10 cellular contexts compared by ENCODE assay signal in the genomic region with DNA sequence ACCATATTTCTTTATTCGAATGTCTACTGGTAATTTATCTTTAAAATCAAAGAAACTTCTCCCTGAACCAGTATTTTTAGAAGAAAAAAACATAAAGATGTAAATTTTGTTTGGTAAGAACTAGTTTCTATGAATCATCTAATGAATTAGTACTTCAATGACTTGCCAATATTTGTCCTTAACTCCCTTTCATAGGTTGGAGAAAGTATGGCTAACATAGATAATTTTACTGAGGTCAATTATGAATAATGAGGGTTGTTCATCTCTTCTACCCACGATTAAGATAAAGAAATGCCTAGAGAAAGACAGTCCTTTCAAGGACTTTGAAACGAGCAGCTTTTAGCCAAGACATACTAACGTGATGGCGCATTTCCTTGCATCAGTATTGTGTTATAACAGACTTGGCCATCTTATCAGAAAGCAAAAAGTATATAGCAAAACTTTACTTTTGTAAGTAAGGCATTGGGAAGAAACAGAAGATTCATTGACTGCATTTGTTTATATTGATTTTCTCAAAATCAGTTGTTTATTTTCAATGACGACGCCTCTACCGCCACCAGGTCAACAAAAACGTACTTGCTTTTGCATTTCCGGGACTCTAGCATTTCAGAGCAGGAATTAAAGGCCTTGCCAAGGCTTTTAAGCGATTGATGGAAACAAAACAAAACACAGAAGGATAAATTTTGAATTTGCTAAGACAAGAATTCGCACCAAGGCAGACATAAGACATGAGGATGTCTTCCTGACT. TPM values are rescaled to one million over a fixed set of nuclear protein-coding genes. Genes with fewer than 3 reads are reported as not detected.
DNase-seq lines count a peak whose midpoint lies in the region; ATAC-seq, FAIRE-seq and TF ChIP-seq lines count a peak whose summit lies in the region.
"Had no signal": no experiment of that assay in that cellular context is flagged by ENCODE, and none has a peak within 500 bp of the region (broad histone marks: within the 10 kb centered on the region; RNA-seq: fewer than 3 reads in every experiment).

No MANE protein-coding gene starts in this region.

- H2AFZ ChIP-seq in GM23338 (peak overlapping the region; percentile 30; the same call in 1 of the 2 replicates), Loucy (ENCODE audit: low read length) (peak overlapping the region; percentile 100)

- H3K9me2 ChIP-seq in GM23338 (ENCODE audit: insufficient read depth) (no peaks in the 10 kb centered on the region), Loucy (replicated peaks; ENCODE audit: low read depth, low read length) (no peaks in the 10 kb centered on the region)

- no peak for TF ChIP-seq CTCF in GM23338 (conservative IDR thresholded peaks at IDR 0.05; ENCODE audit: low read depth in 2 of 2)
- TF ChIP-seq CTCF in Loucy (conservative IDR thresholded peaks at IDR 0.05; ENCODE audit: low read length): no peak
- TF ChIP-seq CTCF in bronchial epithelial cell (IDR thresholded peaks at IDR 0.05; ENCODE audit: insufficient read depth, low read length, severe bottlenecking): no peak

- H3K4me1 ChIP-seq in GM23338 (ENCODE audit: insufficient read depth): peaks cover 12% of the 10 kb centered on the region
- peaks cover 12% of the 10 kb centered on the region for H3K4me1 ChIP-seq in Loucy (ENCODE audit: insufficient read depth, low read length, poor library complexity, severe bottlenecking)
- no peaks in the 10 kb centered on the region for H3K4me1 ChIP-seq in mesodermal cell (ENCODE audit: control insufficient read depth, insufficient read depth, low read length, poor library complexity, severe bottlenecking)

- H3K4me1 Mint-ChIP-seq in GM23338: peaks cover 32% of the 10 kb centered on the region

- H3K36me3 ChIP-seq in GM23338 (ENCODE audit: insufficient read depth) (no peaks in the 10 kb centered on the region), Loucy (ENCODE audit: insufficient read depth, low read length) (no peaks in the 10 kb centered on the region), bronchial epithelial cell (ENCODE audit: control insufficient read depth, insufficient read depth, low read length) (no peaks in the 10 kb centered on the region), mesodermal cell (ENCODE audit: control insufficient read depth, insufficient read depth, low read length) (no peaks in the 10 kb centered on the region)

- no peak overlapping the region for H3K27ac ChIP-seq in GM23338 (ENCODE audit: low read depth)
- H3K27ac ChIP-seq in mesodermal cell (ENCODE audit: low read depth, low read length, severe bottlenecking): no peak overlapping the region

- WGBS in mesodermal cell (ENCODE audit: insufficient coverage in 2 of 2), 2 experiments: 81 to 88% methylated on average over 9 to 10 of the region's 12 CpGs

- peaks cover 3% of the 10 kb centered on the region; the same call in 1 of the 3 replicates for H3K36me3 Mint-ChIP-seq in GM23338 (ENCODE audit: low read depth)

- H3K9me3 Mint-ChIP-seq in GM23338: no peaks in the 10 kb centered on the region

- ATAC-seq in GM23338: no peak

- no peak for FAIRE-seq in bronchial epithelial cell (lab: Jason Lieb, UNC)
- FAIRE-seq: A204.1, colon had no signal

- peak overlapping the region; percentile 88 for H3K9ac ChIP-seq in Loucy (ENCODE audit: low read depth, low read length, poor library complexity, severe bottlenecking)

- H3K27me3 Mint-ChIP-seq in GM23338 (ENCODE audit: insufficient read depth, low read depth, poor library complexity): peaks cover 10% of the 10 kb centered on the region

- H3K4me3 ChIP-seq in GM23338 (peak overlapping the region; percentile 61), Loucy (ENCODE audit: low read length, poor library complexity, severe bottlenecking) (peak overlapping the region; percentile 91), bronchial epithelial cell (ENCODE audit: low read depth, low read length) (peak overlapping the region; percentile 73), mesodermal cell (ENCODE audit: extremely low read depth, insufficient read depth, low read length, poor library complexity, severe bottlenecking) (peak overlapping the region; percentile 59)

- H3K4me3 Mint-ChIP-seq in GM23338: peak overlapping the region; percentile 72

- H3K79me2 ChIP-seq in GM23338 (replicated peaks; ENCODE audit: insufficient read depth) (no peaks in the 10 kb centered on the region), Loucy (ENCODE audit: insufficient read depth, low read length) (peaks cover 20% of the 10 kb centered on the region; the same call in 1 of the 2 replicates)

- H3K9me3 ChIP-seq in Loucy (ENCODE audit: insufficient read depth, low read depth, low read length) (no peaks in the 10 kb centered on the region), mesodermal cell (ENCODE audit: control insufficient read depth, low read length) (no peaks in the 10 kb centered on the region)

- peak; percentile 72 for DNase-seq in DMS79 treated with DMSO at 0.1 percent for 48 hours (lab: John Stamatoyannopoulos, UW)
- no peak for DNase-seq in DMS79 (lab: John Stamatoyannopoulos, UW)
- peak; percentile 11 for DNase-seq in GM23338 (ENCODE audit: low spot score)
- DNase-seq in bronchial epithelial cell (ENCODE audit: low read depth): peak; percentile 34
- DNase-seq in NCI-H2081 treated with DMSO at 0.1 percent for 48 hours (lab: John Stamatoyannopoulos, UW): no peak
- DNase-seq in COR-L47 (lab: John Stamatoyannopoulos, UW): no peak

- H3F3A ChIP-seq in GM23338 (replicated peaks; ENCODE audit: low read depth): no peaks in the 10 kb centered on the region
- no peaks in the 10 kb centered on the region for H3F3A ChIP-seq in Loucy (ENCODE audit: low read depth)

- no peak overlapping the region for H3K27ac Mint-ChIP-seq in GM23338

- H3K27me3 ChIP-seq in GM23338 (ENCODE audit: insufficient read depth): no peaks in the 10 kb centered on the region
- no peaks in the 10 kb centered on the region for H3K27me3 ChIP-seq in Loucy (ENCODE audit: insufficient read depth, low read length, poor library complexity, severe bottlenecking)
- H3K27me3 ChIP-seq in bronchial epithelial cell (ENCODE audit: control insufficient read depth, insufficient read depth, low read length): no peaks in the 10 kb centered on the region

- H3K4me2 ChIP-seq in GM23338: peak overlapping the region; percentile 72
- H3K4me2 ChIP-seq in Loucy (ENCODE audit: low read depth, low read length, poor library complexity, severe bottlenecking): peak overlapping the region; percentile 96

- H4K20me1 ChIP-seq in GM23338 (replicated peaks; ENCODE audit: insufficient read depth) (no peaks in the 10 kb centered on the region), Loucy (ENCODE audit: insufficient read depth, low read length, poor library complexity, severe bottlenecking) (no peaks in the 10 kb centered on the region)

TF ChIP-seq in GM23338, 12 proteins besides CTCF, POLR2A, EP300 and RAD21 (continues in another document):
- no peak for TF ChIP-seq CREB1 (CRISPR knock-in tag; IDR thresholded peaks at IDR 0.05; ENCODE audit: low read depth)
- no peak for TF ChIP-seq ZNF114 (CRISPR knock-in tag; IDR thresholded peaks at IDR 0.05)

RNA-seq across cellular contexts. Expression of a gene that starts 1.0 kb away (rescaled TPM):
- total RNA-seq in GM23338 (2014; rRNA removed; shearing (Covaris generic)): 3.2 and 3.4 TPM in 2 replicates
- polyA plus RNA-seq in GM23338 (2016; fragmentation: Nextera tagmentation; extraction: Ambion mirVana): 2.9 and 3.3 TPM in 2 replicates
- 0.51 and 0.79 TPM in 2 replicates for total RNA-seq in bronchial epithelial cell
- 2.5 TPM for polyA plus RNA-seq in mesodermal cell (2013, experiment 1 of 2)
- 3.6 TPM for polyA plus RNA-seq in mesodermal cell (2013, experiment 2 of 2)

RNA-seq across cellular contexts. Expression of a gene that starts 28.8 kb away (rescaled TPM):
- 3.0 and 6.2 TPM in 2 replicates for total RNA-seq in GM23338 (2014; rRNA removed; shearing (Covaris generic))
- polyA plus RNA-seq in GM23338 (2016; fragmentation: Nextera tagmentation; extraction: Ambion mirVana): 14.0 and 15.6 TPM in 2 replicates
- total RNA-seq in bronchial epithelial cell: 1.3 and 2.6 TPM in 2 replicates
- 2.0 TPM for polyA plus RNA-seq in mesodermal cell (2013, experiment 1 of 2)
- polyA plus RNA-seq in mesodermal cell (2013, experiment 2 of 2): 1.6 TPM

Comparison
In these comparisons a context has a peak if more than half of its experiments do, and no peak if none do; other contexts are left out.
1. DNase-seq: peak in DMS79 treated with DMSO at 0.1 percent for 48 hours (single experiment), GM23338 (single experiment) and bronchial epithelial cell (single experiment); none in DMS79 (single experiment), NCI-H2081 treated with DMSO at 0.1 percent for 48 hours (single experiment) and COR-L47 (single experiment).
2. Peak in every context shown above with its lines, with median percentiles within 50 percentile points of each other: H3K4me3 ChIP-seq.